8 cellular contexts compared by ENCODE assay signal in the genomic region with DNA sequence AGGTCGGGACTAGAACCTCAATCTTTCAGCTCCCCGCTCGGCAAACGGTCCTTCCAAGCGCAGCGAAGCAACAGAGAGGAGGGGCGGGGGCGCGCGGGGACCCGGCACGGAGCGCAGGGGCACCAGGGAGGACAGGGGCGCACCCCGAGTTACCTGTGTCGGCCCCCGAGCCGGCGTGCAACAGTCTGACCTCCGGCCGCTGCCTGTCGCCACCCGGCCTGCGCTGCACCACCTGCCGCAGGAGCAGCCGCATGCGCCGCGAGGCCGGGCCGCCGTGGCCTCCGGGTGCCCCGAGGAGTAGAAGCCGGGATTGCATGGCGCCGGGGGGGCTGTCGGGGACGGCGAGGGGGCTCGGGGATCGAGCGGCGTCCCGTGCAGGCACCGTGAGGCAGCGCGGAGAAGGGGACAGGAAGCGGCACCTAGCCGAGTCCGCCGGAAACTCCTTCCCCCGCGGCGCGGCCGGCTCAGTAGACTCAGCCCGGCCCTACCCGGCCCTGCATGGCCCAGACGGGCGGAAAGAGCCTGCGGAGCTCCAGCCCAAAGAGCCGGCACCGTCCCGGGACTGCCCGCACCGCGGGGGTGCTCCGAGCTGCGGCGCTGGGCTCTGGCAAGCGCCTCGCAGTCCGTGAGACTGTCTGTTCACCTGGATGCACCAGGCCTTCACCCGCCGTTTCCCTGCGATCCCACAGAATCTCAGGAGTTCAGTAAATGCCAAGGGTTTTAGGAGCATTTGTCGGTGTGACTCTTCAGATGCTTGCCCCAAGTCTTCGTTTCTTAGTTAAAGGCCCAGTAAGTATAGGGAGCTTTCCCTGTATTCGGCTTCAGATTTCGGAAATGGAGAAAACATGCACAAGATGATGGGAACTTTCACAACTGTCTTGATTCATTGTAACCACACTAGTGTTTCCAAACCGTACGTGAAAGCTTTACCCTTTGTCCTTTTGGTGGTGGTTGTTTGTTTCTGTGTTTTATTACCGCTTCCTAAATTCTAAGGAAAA. TPM values are rescaled to one million over a fixed set of nuclear protein-coding genes. Genes with fewer than 3 reads are reported as not detected.
DNase-seq lines count a peak whose midpoint lies in the region; ATAC-seq and TF ChIP-seq lines count a peak whose summit lies in the region.

Gene VWA8 (minus strand): TSS at position 410 of the 998 bp plus-strand sequence. CDS start 94 bp downstream, at position 316.

- no peaks in the 10 kb centered on the region for H3K9me3 Mint-ChIP-seq in activated naive CD4-positive, alpha-beta T cell treated with anti-CD3 and anti-CD28 coated beads, Interleukin-2, amount 10 ng/mL, durations not matched to agents 7 days and 5 days

- H3K36me3 ChIP-seq in suprapubic skin: no peaks in the 10 kb centered on the region

- no peaks in the 10 kb centered on the region for H3K27me3 ChIP-seq in suprapubic skin

- CTCF ChIA-PET in activated naive CD4-positive, alpha-beta T cell treated with anti-CD3 and anti-CD28 coated beads, Interleukin-2, amount 10 ng/mL, durations not matched to agents 7 days and 5 days (lab: Charles Lee): interaction anchor here (0.5 to 3.4 kb wide), 3 partner anchors 11 to 126 kb away, joined by 3 to 11 read pairs (median 8); no protein-coding TSS in a partner anchor

- H3K4me3 Mint-ChIP-seq in activated naive CD4-positive, alpha-beta T cell treated with anti-CD3 and anti-CD28 coated beads, Interleukin-2, amount 10 ng/mL, durations not matched to agents 7 days and 5 days: peak within 1 kb of the TSS; percentile 93

- peaks cover 28% of the 10 kb centered on the region for H3K4me1 ChIP-seq in suprapubic skin

- no peaks in the 10 kb centered on the region for H3K9me3 ChIP-seq in suprapubic skin

- WGBS in suprapubic skin: 7% methylated on average over 31 of the region's 84 CpGs

- H3K4me3 ChIP-seq in suprapubic skin: peak within 1 kb of the TSS; percentile 82

- TF ChIP-seq CTCF in suprapubic skin (IDR thresholded peaks at IDR 0.05): no peak

- H3K27me3 Mint-ChIP-seq in activated naive CD4-positive, alpha-beta T cell treated with anti-CD3 and anti-CD28 coated beads, Interleukin-2, amount 10 ng/mL, durations not matched to agents 7 days and 5 days: no peaks in the 10 kb centered on the region

- TF ChIP-seq POLR2A in suprapubic skin (IDR thresholded peaks at IDR 0.05): peak in 1 of 2 donors; percentile 8

- ATAC-seq in GM21825 (IDR thresholded peaks at IDR 0.05; ENCODE audit: unreplicated experiment): peak; percentile 85

- H3K27ac ChIP-seq in suprapubic skin: peak within 1 kb of the TSS; percentile 89

- no peak for TF ChIP-seq EP300 in suprapubic skin (IDR thresholded peaks at IDR 0.05)

- peaks cover 5% of the 10 kb centered on the region for H3K36me3 Mint-ChIP-seq in activated naive CD4-positive, alpha-beta T cell treated with anti-CD3 and anti-CD28 coated beads, Interleukin-2, amount 10 ng/mL, durations not matched to agents 7 days and 5 days

- H3K27ac Mint-ChIP-seq in activated naive CD4-positive, alpha-beta T cell treated with anti-CD3 and anti-CD28 coated beads, Interleukin-2, amount 10 ng/mL, durations not matched to agents 7 days and 5 days: peak within 1 kb of the TSS; percentile 87

- H3K4me1 Mint-ChIP-seq in activated naive CD4-positive, alpha-beta T cell treated with anti-CD3 and anti-CD28 coated beads, Interleukin-2, amount 10 ng/mL, durations not matched to agents 7 days and 5 days: peaks cover 31% of the 10 kb centered on the region

- DNase-seq in EL (peak; percentile 82), LHCN-M2 (ENCODE audit: low read depth) (peak; percentile 73), SK-N-DZ (ENCODE audit: low spot score) (peak; percentile 80), glomerular endothelial cell (ENCODE audit: extremely low read depth, low read depth, low spot score) (no peak), occipital lobe (lab: John Stamatoyannopoulos, UW) (peak; percentile 61), suprapubic skin (ENCODE audit: low spot score in 2 of 2) (peak; percentile 84 to 88)
- DNase-seq in activated naive CD4-positive, alpha-beta T cell treated with anti-CD3 and anti-CD28 coated beads, Interleukin-2, amount 10 ng/mL, durations not matched to agents 7 days and 5 days: peak; percentile 89

RNA-seq across cellular contexts. Expression of gene VWA8, which starts in this region (rescaled TPM):
- total RNA-seq in LHCN-M2 (2014; rRNA removed) (6.9 and 8.4 TPM in 2 replicates), glomerular endothelial cell (8.5 and 11.4 TPM in 2 replicates), occipital lobe (53.7 TPM), suprapubic skin (10 to 100 TPM; 12.0 to 34.0 (median 16.6) TPM)
- polyA plus RNA-seq in LHCN-M2 (2012): 2.9 TPM
- polyA plus RNA-seq in SK-N-DZ (2014; cell fraction: cytosol; rRNA removed): 5.7 and 24.4 TPM in 2 replicates
- 6.6 and 35.8 TPM in 2 replicates for polyA plus RNA-seq in SK-N-DZ (2014; cell fraction: nucleus; rRNA removed)
